ENCODE assay signal across 8 cellular contexts in genomic region chr17:18187816-18188761, GRCh38. TPM values are rescaled to one million over a fixed set of nuclear protein-coding genes. Genes with fewer than 3 reads are reported as not detected.
DNase-seq lines count a peak whose midpoint lies in the region; ATAC-seq and TF ChIP-seq lines count a peak whose summit lies in the region.

No MANE protein-coding gene starts in this region.

- no peak for ATAC-seq in natural killer cell treated with Interleukin-12 subunit alpha and Interleukin-12 subunit beta and Interleukin-15 and Interleukin-18, amount 100 ng/mL, for 72 hours
- no peak for ATAC-seq in HG03039 (IDR thresholded peaks at IDR 0.05; ENCODE audit: unreplicated experiment)
- ATAC-seq in HG02884 (IDR thresholded peaks at IDR 0.05; ENCODE audit: unreplicated experiment): no peak

- H3K4me1 ChIP-seq in PC-9 (replicated peaks; ENCODE audit: insufficient read depth): peaks cover 28% of the 10 kb centered on the region

- TF ChIP-seq CTCF in CD14-positive monocyte (IDR thresholded peaks at IDR 0.05): no peak
- TF ChIP-seq CTCF in PC-9 (conservative IDR thresholded peaks at IDR 0.05): no peak

- POLR2A ChIA-PET in PC-9 (lab: Charles Lee; ENCODE audit: unreplicated experiment): interaction anchor here (0.6 to 0.7 kb wide), 2 partner anchors 40 to 78 kb away, joined by 3 to 5 read pairs; no protein-coding TSS in a partner anchor

- no TSS peak for BruUV-seq in PC-9 (replicated peaks; lab: Mats Ljungman, UMichigan)

- H3K27me3 ChIP-seq in PC-9 (ENCODE audit: insufficient read depth, low read depth): no peaks in the 10 kb centered on the region

- H3K4me3 ChIP-seq in PC-9: 0 out of 2 replicates have a peak overlapping the region, but pooled peaks have one; percentile 89

- DNase-seq in CD14-positive monocyte (ENCODE audit: low spot score) (no peak), PC-9 (no peak), dermis blood vessel endothelial cell (peak; percentile 65), middle frontal gyrus (ENCODE audit: extremely low spot score, low spot score) (no peak)
- DNase-seq in natural killer cell treated with Interleukin-12 subunit alpha and Interleukin-12 subunit beta and Interleukin-15 and Interleukin-18, amount 100 ng/mL, for 72 hours (ENCODE audit: low spot score): no peak
- DNase-seq in stimulated activated naive CD4-positive, alpha-beta T cell (lab: John Stamatoyannopoulos, UW): no peak

- no peak overlapping the region for H2AFZ ChIP-seq in PC-9

- no peaks in the 10 kb centered on the region for H3K9me3 ChIP-seq in PC-9 (ENCODE audit: insufficient read depth, low read depth)

- H3K9me3 Mint-ChIP-seq in CD14-positive monocyte: no peaks in the 10 kb centered on the region
- H3K9me3 Mint-ChIP-seq in natural killer cell treated with Interleukin-12 subunit alpha and Interleukin-12 subunit beta and Interleukin-15 and Interleukin-18, amount 100 ng/mL, for 72 hours: no peaks in the 10 kb centered on the region

- H3K79me2 ChIP-seq in PC-9 (ENCODE audit: low read depth): peaks cover 93% of the 10 kb centered on the region

- peak overlapping the region; percentile 100 for H3K4me2 ChIP-seq in PC-9

- intact Hi-C loops in CD14-positive monocyte (cut with micrococcal nuclease) (loop anchor here (5.0 kb wide), 2 partner anchors 36 to 41 kb away; no protein-coding TSS in a partner anchor), PC-9 (cut with micrococcal nuclease; ENCODE audit: unreplicated experiment) (no loop called here)

- peak overlapping the region in 4 of 7 donors; percentile 0 to 97 (median 48) for H3K27ac Mint-ChIP-seq in CD14-positive monocyte
- peak overlapping the region; percentile 58 to 98 for H3K27ac Mint-ChIP-seq in natural killer cell treated with Interleukin-12 subunit alpha and Interleukin-12 subunit beta and Interleukin-15 and Interleukin-18, amount 100 ng/mL, for 72 hours

- no peaks in the 10 kb centered on the region; the same call in none of the 2 replicates for H3F3A ChIP-seq in PC-9 (ENCODE audit: insufficient read depth, low read depth)

- peaks cover 64% of the 10 kb centered on the region for H3K4me1 Mint-ChIP-seq in CD14-positive monocyte
- peaks cover 54 to 62% of the 10 kb centered on the region in 2 donors for H3K4me1 Mint-ChIP-seq in natural killer cell treated with Interleukin-12 subunit alpha and Interleukin-12 subunit beta and Interleukin-15 and Interleukin-18, amount 100 ng/mL, for 72 hours (ENCODE audit: low read depth in 2 of 2)

- no peak overlapping the region for H3K4me3 Mint-ChIP-seq in CD14-positive monocyte
- peak overlapping the region; percentile 93 for H3K4me3 Mint-ChIP-seq in natural killer cell treated with Interleukin-12 subunit alpha and Interleukin-12 subunit beta and Interleukin-15 and Interleukin-18, amount 100 ng/mL, for 72 hours

- no peak overlapping the region for H3K27ac ChIP-seq in PC-9

- CTCF ChIA-PET in PC-9 (lab: Charles Lee): interaction anchor here (0.6 kb wide), 1 partner anchor 191 kb away, joined by 4 read pairs; no protein-coding TSS in a partner anchor

- peaks cover 37 to 58% of the 10 kb centered on the region in 2 donors for H3K36me3 Mint-ChIP-seq in CD14-positive monocyte
- peaks cover 11% of the 10 kb centered on the region for H3K36me3 Mint-ChIP-seq in natural killer cell treated with Interleukin-12 subunit alpha and Interleukin-12 subunit beta and Interleukin-15 and Interleukin-18, amount 100 ng/mL, for 72 hours

- H3K36me3 ChIP-seq in PC-9 (ENCODE audit: low read depth): peaks cover 28% of the 10 kb centered on the region; the same call in 1 of the 2 replicates

- H3K27me3 Mint-ChIP-seq in CD14-positive monocyte (ENCODE audit: low read depth in 3 of 3): no peaks in the 10 kb centered on the region
- no peaks in the 10 kb centered on the region for H3K27me3 Mint-ChIP-seq in natural killer cell treated with Interleukin-12 subunit alpha and Interleukin-12 subunit beta and Interleukin-15 and Interleukin-18, amount 100 ng/mL, for 72 hours

- H4K20me1 ChIP-seq in PC-9 (ENCODE audit: insufficient read depth): peaks cover 77% of the 10 kb centered on the region

- H3K9me2 ChIP-seq in PC-9 (ENCODE audit: insufficient read depth): no peaks in the 10 kb centered on the region

RNA-seq across cellular contexts. Expression of gene ALKBH5, which starts 4.5 kb away (rescaled TPM):
- polyA plus RNA-seq in CD14-positive monocyte: 10 to 100 TPM; 78.9 to 79.1 TPM
- total RNA-seq in PC-9 (2021) (101 and 117 TPM in 2 replicates), dermis blood vessel endothelial cell (95.1 and 104 TPM in 2 replicates)
- 100 to 1,000 TPM; 121 to 123 TPM for total RNA-seq in natural killer cell treated with Interleukin-12 subunit alpha and Interleukin-12 subunit beta and Interleukin-15 and Interleukin-18, amount 100 ng/mL, for 72 hours

RNA-seq across cellular contexts. Expression of gene LLGL1, which starts 37.3 kb away (rescaled TPM):
- under 1 TPM; 0.52 to 0.76 TPM for polyA plus RNA-seq in CD14-positive monocyte
- total RNA-seq in PC-9 (2021) (44.9 and 57.6 TPM in 2 replicates), dermis blood vessel endothelial cell (27.9 and 40.0 TPM in 2 replicates)
- 10 to 100 TPM; 16.6 to 23.0 TPM for total RNA-seq in natural killer cell treated with Interleukin-12 subunit alpha and Interleukin-12 subunit beta and Interleukin-15 and Interleukin-18, amount 100 ng/mL, for 72 hours
